ENCODE assay signal across 14 cellular contexts in genomic region chr1:155930725-155931124, GRCh38. TPM values are rescaled to one million over a fixed set of nuclear protein-coding genes. Genes with fewer than 3 reads are reported as not detected.
A peak's percentile ranks its signal among the peaks of the same experiment; 100 is the strongest.
DNase-seq lines count a peak whose midpoint lies in the region; ATAC-seq and TF ChIP-seq lines count a peak whose summit lies in the region.
"Not testable (repeated sequence)": the region's sequence is repeated elsewhere in the genome, so short reads cannot be mapped to it uniquely, and the experiment has no call there.
"Had no signal": no experiment of that assay in that cellular context is flagged by ENCODE, and none has a peak within 500 bp of the region (broad histone marks: within the 10 kb centered on the region; RNA-seq: fewer than 3 reads in every experiment).

No MANE protein-coding gene starts in this region.

- H3K9me2 ChIP-seq in SK-N-SH, result not testable (repeated sequence)

- POLR2A ChIA-PET in SK-N-SH (lab: Yijun Ruan, JAX), result interaction anchor here (0.6 to 1.9 kb wide), 3 partner anchors 12 to 152 kb away, joined by 3 to 4 read pairs (median 3); partner anchors contain the start of gene MEX3A
- POLR2A ChIA-PET in naive thymus-derived CD8-positive, alpha-beta T cell (lab: Charles Lee), result interaction anchor here (0.7 kb wide), 2 partner anchors 50 to 352 kb away, joined by 7 to 8 read pairs; no protein-coding TSS in a partner anchor

- peaks cover 44% of the 10 kb centered on the region for H3K36me3 ChIP-seq in ACC112 (ENCODE audit: insufficient read depth, low read length)
- H3K36me3 ChIP-seq in SK-N-SH (replicated peaks in 1 of 2; ENCODE audit: control insufficient read depth in 1 of 2, insufficient read depth in 2 of 2, low read length in 1 of 2), result peaks cover 59 to 69% of the 10 kb centered on the region in 2 experiments
- H3K36me3 ChIP-seq in left ventricle myocardium inferior, result peaks cover 71% of the 10 kb centered on the region
- peaks cover 3 to 78% (median 65%) of the 10 kb centered on the region in 6 donors for H3K36me3 ChIP-seq in spleen

- H3K4me3 ChIP-seq in ACC112 (ENCODE audit: low read depth, low read length) (peak overlapping the region; percentile 92), HFF-Myc (replicated peaks; ENCODE audit: low read depth, low read length) (peak overlapping the region; percentile 97), SK-N-SH (ENCODE audit: low read depth in 2 of 2, low read length in 1 of 2) (peak overlapping the region; percentile 17 to 86), coronary artery (peak overlapping the region; percentile 49), left ventricle myocardium inferior (peak overlapping the region; percentile 94), spleen (peak overlapping the region in 2 of 8 donors; percentile 21 to 31)

- not testable (repeated sequence) for H2AFZ ChIP-seq in ACC112 (ENCODE audit: low read length, unreplicated experiment); SK-N-SH (ENCODE audit: low read depth)

- peaks cover 34% of the 10 kb centered on the region for H3K4me1 Mint-ChIP-seq in activated T-helper 1 cell treated with anti-CD3 and anti-CD28 coated beads, Interleukin-12 subunit alpha, Interleukin-12 subunit beta, Interleukin-2, Interleukin-4 antibody, amounts not matched to agents 30 ng/mL and 10 ng/mL and 1 ng/mL, durations not matched to agents 14 hours and 24 hours and 36 hours (ENCODE audit: low read depth)
- H3K4me1 Mint-ChIP-seq in naive thymus-derived CD8-positive, alpha-beta T cell, result peaks cover 7 to 44% (median 35%) of the 10 kb centered on the region in 4 donors

- not testable (repeated sequence) for H3K9me3 ChIP-seq in SK-N-SH; left ventricle myocardium inferior (replicated peaks); spleen

- TF ChIP-seq RAD21 in SK-N-SH (IDR thresholded peaks at IDR 0.05; ENCODE audit: low read length), result not testable (repeated sequence)

- H3K27me3 Mint-ChIP-seq in activated T-helper 1 cell treated with anti-CD3 and anti-CD28 coated beads, Interleukin-12 subunit alpha, Interleukin-12 subunit beta, Interleukin-2, Interleukin-4 antibody, amounts not matched to agents 30 ng/mL and 10 ng/mL and 1 ng/mL, durations not matched to agents 14 hours and 24 hours and 36 hours (ENCODE audit: insufficient read depth); naive thymus-derived CD8-positive, alpha-beta T cell: not testable (repeated sequence)

- peaks cover 42% of the 10 kb centered on the region for H4K20me1 ChIP-seq in SK-N-SH (ENCODE audit: insufficient read depth)

- not testable (repeated sequence) for H3K27me3 ChIP-seq in ACC112 (ENCODE audit: insufficient read depth, low read length); SK-N-SH (ENCODE audit: insufficient read depth); left ventricle myocardium inferior (ENCODE audit: low read depth); spleen (replicated peaks in 1 of 7)

- not testable (repeated sequence) for H3K27ac ChIP-seq in ACC112 (ENCODE audit: low read depth, low read length); coronary artery; left ventricle myocardium inferior (replicated peaks)
- peak overlapping the region in 1 of 2 experiments; percentile 30; a peak in 1 of 4 replicates for H3K27ac ChIP-seq in SK-N-SH (ENCODE audit: low read depth in 2 of 2, low read length in 1 of 2)
- peak overlapping the region in 1 of 8 donors; percentile 28 for H3K27ac ChIP-seq in spleen

- H3K4me2 ChIP-seq in SK-N-SH, result peak overlapping the region; percentile 97

- TF ChIP-seq EP300 in SK-N-SH (IDR thresholded peaks at IDR 0.05; ENCODE audit: borderline replicate concordance in 1 of 2, low read depth in 1 of 2, low read length in 1 of 2), result not testable (repeated sequence)

- TF ChIP-seq CTCF in HFF-Myc (IDR thresholded peaks at IDR 0.05; ENCODE audit: low read depth, low read length, missing control alignments); SK-N-SH (IDR thresholded peaks at IDR 0.05); coronary artery (IDR thresholded peaks at IDR 0.05); left ventricle myocardium inferior (IDR thresholded peaks at IDR 0.05; ENCODE audit: borderline replicate concordance); spleen (IDR thresholded peaks at IDR 0.05 in 8 of 11, conservative IDR thresholded peaks at IDR 0.05 in 3 of 11): not testable (repeated sequence)

- H3K9ac ChIP-seq in SK-N-SH, result peak overlapping the region; percentile 98

- H3K36me3 Mint-ChIP-seq in activated T-helper 1 cell treated with anti-CD3 and anti-CD28 coated beads, Interleukin-12 subunit alpha, Interleukin-12 subunit beta, Interleukin-2, Interleukin-4 antibody, amounts not matched to agents 30 ng/mL and 10 ng/mL and 1 ng/mL, durations not matched to agents 14 hours and 24 hours and 36 hours (ENCODE audit: low read depth), result peaks cover 46% of the 10 kb centered on the region
- peaks cover 0 to 73% (median 4%) of the 10 kb centered on the region in 3 donors for H3K36me3 Mint-ChIP-seq in naive thymus-derived CD8-positive, alpha-beta T cell

- intact Hi-C loops in activated T-helper 1 cell treated with anti-CD3 and anti-CD28 coated beads, Interleukin-12 subunit alpha, Interleukin-12 subunit beta, Interleukin-2, Interleukin-4 antibody, amounts not matched to agents 30 ng/mL and 10 ng/mL and 1 ng/mL, durations not matched to agents 14 hours and 24 hours and 36 hours (cut with micrococcal nuclease), result loop anchor here (5.0 to 10.0 kb wide), 2 partner anchors 243 to 404 kb away; partner anchors contain the start of genes CCT3, DAP3, TSACC and YY1AP1
- intact Hi-C loops in left ventricle myocardium inferior (cut with micrococcal nuclease); spleen (cut with DNase I; ENCODE audit: low total_unique reads): not testable (repeated sequence)

- ATAC-seq in naive thymus-derived CD8-positive, alpha-beta T cell, result not testable (repeated sequence)

- 32% methylated on average over 10 of the region's 10 CpGs for WGBS in SK-N-SH (ENCODE audit: low lambda C conversion rate)
- WGBS in spleen, 5 donors, result 80 to 90% (median 85%) methylated on average over 10 of the region's 10 CpGs

- H3K79me2 ChIP-seq in ACC112 (ENCODE audit: control insufficient read depth, insufficient read depth, low read length, unreplicated experiment), result peaks cover 78% of the 10 kb centered on the region
- peaks cover 90% of the 10 kb centered on the region for H3K79me2 ChIP-seq in SK-N-SH (ENCODE audit: insufficient read depth)

- peak overlapping the region; percentile 71 for H3K4me3 Mint-ChIP-seq in activated T-helper 1 cell treated with anti-CD3 and anti-CD28 coated beads, Interleukin-12 subunit alpha, Interleukin-12 subunit beta, Interleukin-2, Interleukin-4 antibody, amounts not matched to agents 30 ng/mL and 10 ng/mL and 1 ng/mL, durations not matched to agents 14 hours and 24 hours and 36 hours
- peak overlapping the region; percentile 25 to 84 (median 60) for H3K4me3 Mint-ChIP-seq in naive thymus-derived CD8-positive, alpha-beta T cell

- CTCF ChIA-PET in SK-N-SH (lab: Yijun Ruan, JAX), result interaction anchor here (3.5 kb wide), 1 partner anchor 59 kb away, joined by 20 read pairs; no protein-coding TSS in a partner anchor

- TF ChIP-seq POLR2A in spleen (IDR thresholded peaks at IDR 0.05), result not testable (repeated sequence)

- not testable (repeated sequence) for H3K9me3 Mint-ChIP-seq in activated T-helper 1 cell treated with anti-CD3 and anti-CD28 coated beads, Interleukin-12 subunit alpha, Interleukin-12 subunit beta, Interleukin-2, Interleukin-4 antibody, amounts not matched to agents 30 ng/mL and 10 ng/mL and 1 ng/mL, durations not matched to agents 14 hours and 24 hours and 36 hours; naive thymus-derived CD8-positive, alpha-beta T cell

- H3F3A ChIP-seq in SK-N-SH (replicated peaks; ENCODE audit: insufficient read depth), result peaks cover 30% of the 10 kb centered on the region

- not testable (repeated sequence) for H3K27ac Mint-ChIP-seq in activated T-helper 1 cell treated with anti-CD3 and anti-CD28 coated beads, Interleukin-12 subunit alpha, Interleukin-12 subunit beta, Interleukin-2, Interleukin-4 antibody, amounts not matched to agents 30 ng/mL and 10 ng/mL and 1 ng/mL, durations not matched to agents 14 hours and 24 hours and 36 hours
- H3K27ac Mint-ChIP-seq in naive thymus-derived CD8-positive, alpha-beta T cell, result peak overlapping the region; percentile 29 to 78 (median 58)

- H3K4me1 ChIP-seq in ACC112 (ENCODE audit: control insufficient read depth, insufficient read depth, low read length, unreplicated experiment) (peaks cover 36% of the 10 kb centered on the region), SK-N-SH (ENCODE audit: control insufficient read depth in 1 of 2, insufficient read depth in 2 of 2, low read depth in 1 of 2, low read length in 1 of 2) (peaks cover 19 to 20% of the 10 kb centered on the region in 2 experiments), left ventricle myocardium inferior (peaks cover 60% of the 10 kb centered on the region), spleen (peaks cover 37 to 68% (median 52%) of the 10 kb centered on the region in 6 donors)

- DNase-seq in HFF-Myc (ENCODE audit: extremely low read depth, low read depth); SK-N-SH; activated T-helper 1 cell treated with anti-CD3 and anti-CD28 coated beads, Interleukin-12 subunit alpha, Interleukin-12 subunit beta, Interleukin-2, Interleukin-4 antibody, amounts not matched to agents 30 ng/mL and 10 ng/mL and 1 ng/mL, durations not matched to agents 14 hours and 24 hours and 36 hours (ENCODE audit: low spot score); coronary artery (ENCODE audit: low spot score); left ventricle myocardium inferior; naive thymus-derived CD8-positive, alpha-beta T cell: not testable (repeated sequence)
- peak; percentile 16 for DNase-seq in spleen

RNA-seq across cellular contexts. Expression of gene KHDC4, which starts 3.5 kb away (rescaled TPM):
- 43.1 and 94.4 TPM in 2 replicates for polyA plus RNA-seq in SK-N-SH (2012; rRNA removed)
- 24.6 and 27.2 TPM in 2 replicates for polyA plus RNA-seq in SK-N-SH (2012; cell fraction: cytosol; rRNA removed)
- 176 and 362 TPM in 2 replicates for polyA plus RNA-seq in SK-N-SH (2012; cell fraction: nucleus; rRNA removed)
- 80.1 and 81.8 TPM in 2 replicates for total RNA-seq in activated T-helper 1 cell treated with anti-CD3 and anti-CD28 coated beads, Interleukin-12 subunit alpha, Interleukin-12 subunit beta, Interleukin-2, Interleukin-4 antibody, amounts not matched to agents 30 ng/mL and 10 ng/mL and 1 ng/mL, durations not matched to agents 14 hours and 24 hours and 36 hours
- 21.2 TPM for total RNA-seq in left ventricle myocardium inferior
- 100 to 1,000 TPM; 109 to 110 TPM for total RNA-seq in naive thymus-derived CD8-positive, alpha-beta T cell
- 1 to 10 TPM; 5.0 to 7.2 (median 6.5) TPM for polyA plus RNA-seq in naive thymus-derived CD8-positive, alpha-beta T cell
- total RNA-seq in spleen, result 10 to 100 TPM; 43.2 to 70.5 (median 59.3) TPM
- 10 to 100 TPM; 24.9 to 33.8 (median 29.3) TPM for polyA plus RNA-seq in spleen

RNA-seq across cellular contexts. Expression of gene RXFP4, which starts 10.7 kb away (rescaled TPM):
- polyA plus RNA-seq in SK-N-SH (2012; rRNA removed) (not detected in 2 replicates), spleen (under 1 TPM in 1 of 3 donors, not detected in 2; 0.06 TPM)
- polyA plus RNA-seq in SK-N-SH (2012; cell fraction: cytosol; rRNA removed), result not detected in 2 replicates
- not detected in 2 replicates for polyA plus RNA-seq in SK-N-SH (2012; cell fraction: nucleus; rRNA removed)
- 0.16 TPM in 1 of 2 replicates, not detected in the other for total RNA-seq in activated T-helper 1 cell treated with anti-CD3 and anti-CD28 coated beads, Interleukin-12 subunit alpha, Interleukin-12 subunit beta, Interleukin-2, Interleukin-4 antibody, amounts not matched to agents 30 ng/mL and 10 ng/mL and 1 ng/mL, durations not matched to agents 14 hours and 24 hours and 36 hours
- total RNA-seq in left ventricle myocardium inferior (not detected), spleen (under 1 TPM in 1 of 7 donors, not detected in 6; 0.88 TPM)
- total RNA-seq in naive thymus-derived CD8-positive, alpha-beta T cell, result not detected
- under 1 TPM in 1 of 3 donors, not detected in 2; 0.46 TPM for polyA plus RNA-seq in naive thymus-derived CD8-positive, alpha-beta T cell
- total RNA-seq: A172; activated CD8-positive, alpha-beta memory T cell treated with anti-CD3 and anti-CD28 coated beads for 36 hours; left ventricle myocardium superior; LHCN-M2; sigmoid colon; upper lobe of left lung had no signal

RNA-seq across cellular contexts. Expression of gene RIT1, which starts 19.6 kb away (rescaled TPM):
- polyA plus RNA-seq in SK-N-SH (2012; rRNA removed) (28.8 and 35.3 TPM in 2 replicates), spleen (10 to 100 TPM in 2 of 3 donors, 1 to 10 TPM in 1; 9.0 to 16.3 (median 10.2) TPM)
- 35.5 and 36.8 TPM in 2 replicates for polyA plus RNA-seq in SK-N-SH (2012; cell fraction: cytosol; rRNA removed)
- polyA plus RNA-seq in SK-N-SH (2012; cell fraction: nucleus; rRNA removed), result 18.0 and 29.0 TPM in 2 replicates
- total RNA-seq in activated T-helper 1 cell treated with anti-CD3 and anti-CD28 coated beads, Interleukin-12 subunit alpha, Interleukin-12 subunit beta, Interleukin-2, Interleukin-4 antibody, amounts not matched to agents 30 ng/mL and 10 ng/mL and 1 ng/mL, durations not matched to agents 14 hours and 24 hours and 36 hours, result 20.2 and 22.3 TPM in 2 replicates
- total RNA-seq in left ventricle myocardium inferior (19.0 TPM), spleen (10 to 100 TPM; 48.1 to 66.2 (median 52.6) TPM)
- total RNA-seq in naive thymus-derived CD8-positive, alpha-beta T cell, result 10 to 100 TPM; 39.2 to 42.5 TPM
- polyA plus RNA-seq in naive thymus-derived CD8-positive, alpha-beta T cell, result 10 to 100 TPM; 16.4 to 18.0 (median 17.0) TPM

RNA-seq across cellular contexts. Expression of gene ARHGEF2, which starts 47.6 kb away (rescaled TPM):
- 32.4 and 50.8 TPM in 2 replicates for polyA plus RNA-seq in SK-N-SH (2012; rRNA removed)
- polyA plus RNA-seq in SK-N-SH (2012; cell fraction: cytosol; rRNA removed), result 36.5 and 37.6 TPM in 2 replicates
- polyA plus RNA-seq in SK-N-SH (2012; cell fraction: nucleus; rRNA removed), result 165 and 188 TPM in 2 replicates
- total RNA-seq in activated T-helper 1 cell treated with anti-CD3 and anti-CD28 coated beads, Interleukin-12 subunit alpha, Interleukin-12 subunit beta, Interleukin-2, Interleukin-4 antibody, amounts not matched to agents 30 ng/mL and 10 ng/mL and 1 ng/mL, durations not matched to agents 14 hours and 24 hours and 36 hours, result 221 and 222 TPM in 2 replicates
- 69.3 TPM for total RNA-seq in left ventricle myocardium inferior
- total RNA-seq in naive thymus-derived CD8-positive, alpha-beta T cell, result 100 to 1,000 TPM; 204 to 210 TPM
- polyA plus RNA-seq in naive thymus-derived CD8-positive, alpha-beta T cell, result 10 to 100 TPM; 13.8 to 22.0 (median 15.8) TPM
- 100 to 1,000 TPM; 129 to 228 (median 192) TPM for total RNA-seq in spleen
- polyA plus RNA-seq in spleen, result 10 to 100 TPM; 45.1 to 83.0 (median 63.4) TPM
